8 cellular contexts compared by ENCODE assay signal in genomic region chr18:12376718-12377555, GRCh38. TPM values are rescaled to one million over a fixed set of nuclear protein-coding genes. Genes with fewer than 3 reads are reported as not detected.
DNase-seq lines count a peak whose midpoint lies in the region; ATAC-seq and TF ChIP-seq lines count a peak whose summit lies in the region.

AFG3L2 (minus strand) TSS chr18:12377227; CDS start chr18:12377082, 145 bp downstream.

- POLR2A ChIA-PET in GM10248 (lab: Yijun Ruan, JAX) = interaction anchor here (0.7 to 1.3 kb wide), 7 partner anchors 10 to 70 kb away, joined by 3 to 6 read pairs (median 4); no protein-coding TSS in a partner anchor
- POLR2A ChIA-PET in SK-N-SH (lab: Yijun Ruan, JAX) = interaction anchor here (1.0 to 1.5 kb wide), 4 partner anchors 31 to 572 kb away, joined by 4 to 9 read pairs (median 4); partner anchors contain the start of gene PRELID3A

- H3K4me1 ChIP-seq in SK-N-SH (ENCODE audit: control insufficient read depth in 1 of 2, insufficient read depth in 2 of 2, low read depth in 1 of 2, low read length in 1 of 2) = peaks cover 3 to 16% of the 10 kb centered on the region in 2 experiments; a peak in 2 of 4 replicates

- H3F3A ChIP-seq in SK-N-SH (replicated peaks; ENCODE audit: insufficient read depth) = peaks cover 9% of the 10 kb centered on the region

- TF ChIP-seq EP300 in SK-N-SH (IDR thresholded peaks at IDR 0.05; ENCODE audit: borderline replicate concordance in 1 of 2, low read depth in 1 of 2, low read length in 1 of 2) = no peak; a peak in 1 of 4 replicates

- peak within 1 kb of the TSS; percentile 100 for H2AFZ ChIP-seq in SK-N-SH (ENCODE audit: low read depth)

- peak within 1 kb of the TSS; percentile 90 for H3K9ac ChIP-seq in SK-N-SH

- peak within 1 kb of the TSS; percentile 92 for H3K4me2 ChIP-seq in SK-N-SH

- WGBS in SK-N-SH (ENCODE audit: low lambda C conversion rate) = 1% methylated on average over 23 of the region's 104 CpGs

- peak; percentile 90 for ATAC-seq in HG02610 (IDR thresholded peaks at IDR 0.05; ENCODE audit: unreplicated experiment)

- peak within 1 kb of the TSS; percentile 93 to 95 for H3K27ac ChIP-seq in SK-N-SH (ENCODE audit: low read depth in 2 of 2, low read length in 1 of 2)

- H4K20me1 ChIP-seq in SK-N-SH (ENCODE audit: insufficient read depth) = peaks cover 35% of the 10 kb centered on the region

- H3K27me3 ChIP-seq in SK-N-SH (ENCODE audit: insufficient read depth) = no peaks in the 10 kb centered on the region

- DNase-seq in GM10248 (ENCODE audit: extremely low spot score) (peak; percentile 99), NCI-H1092 (lab: John Stamatoyannopoulos, UW) (peak; percentile 95), SK-N-SH (peak; percentile 98), germinal center (ENCODE audit: low spot score) (peak; percentile 97), nucleus accumbens (lab: John Stamatoyannopoulos, UW) (peak; percentile 92 to 100 (median 100)), superior temporal gyrus (ENCODE audit: extremely low spot score) (peak; percentile 94)
- peak; percentile 100 for DNase-seq in activated naive CD4-positive, alpha-beta T cell treated with anti-CD3 and anti-CD28 coated beads, Interleukin-2, amount 50 U/mL, for 16 hours

- no peak for TF ChIP-seq RAD21 in SK-N-SH (IDR thresholded peaks at IDR 0.05; ENCODE audit: low read length)

- no peaks in the 10 kb centered on the region for H3K9me2 ChIP-seq in SK-N-SH

- TF ChIP-seq CTCF in GM10248 (IDR thresholded peaks at IDR 0.05; ENCODE audit: control extremely low read depth, extremely low read depth, low read depth, missing control alignments) (no peak), SK-N-SH (IDR thresholded peaks at IDR 0.05) (no peak)

- peaks cover 47% of the 10 kb centered on the region for H3K79me2 ChIP-seq in SK-N-SH (ENCODE audit: insufficient read depth)

- H3K36me3 ChIP-seq in SK-N-SH (replicated peaks in 1 of 2; ENCODE audit: control insufficient read depth in 1 of 2, insufficient read depth in 2 of 2, low read length in 1 of 2) = no peaks in the 10 kb centered on the region

- peak within 1 kb of the TSS; percentile 77 to 90 for H3K4me3 ChIP-seq in SK-N-SH (ENCODE audit: low read depth in 2 of 2, low read length in 1 of 2)

- H3K9me3 ChIP-seq in SK-N-SH = no peaks in the 10 kb centered on the region; the same call in 1 of the 2 replicates

- CTCF ChIA-PET in GM10248 (lab: Yijun Ruan, JAX) (interaction anchor here (0.7 to 4.0 kb wide), 10 partner anchors 9 to 342 kb away, joined by 3 to 29 read pairs (median 4); partner anchors contain the start of gene PRELID3A), SK-N-SH (lab: Yijun Ruan, JAX) (interaction anchor here (0.7 to 2.7 kb wide), 8 partner anchors 13 to 367 kb away, joined by 3 to 11 read pairs (median 4); partner anchors contain the start of gene PRELID3A)

TF ChIP-seq in SK-N-SH, 30 proteins besides CTCF, POLR2A, EP300 and RAD21 (continues in another document):
- 0 out of 2 replicates have a peak, but pooled peaks have one; percentile 16 for TF ChIP-seq GABPA (IDR thresholded peaks at IDR 0.05; ENCODE audit: low read depth)
- TF ChIP-seq TCF12 (IDR thresholded peaks at IDR 0.05) = no peak
- TF ChIP-seq, protein P1, sequence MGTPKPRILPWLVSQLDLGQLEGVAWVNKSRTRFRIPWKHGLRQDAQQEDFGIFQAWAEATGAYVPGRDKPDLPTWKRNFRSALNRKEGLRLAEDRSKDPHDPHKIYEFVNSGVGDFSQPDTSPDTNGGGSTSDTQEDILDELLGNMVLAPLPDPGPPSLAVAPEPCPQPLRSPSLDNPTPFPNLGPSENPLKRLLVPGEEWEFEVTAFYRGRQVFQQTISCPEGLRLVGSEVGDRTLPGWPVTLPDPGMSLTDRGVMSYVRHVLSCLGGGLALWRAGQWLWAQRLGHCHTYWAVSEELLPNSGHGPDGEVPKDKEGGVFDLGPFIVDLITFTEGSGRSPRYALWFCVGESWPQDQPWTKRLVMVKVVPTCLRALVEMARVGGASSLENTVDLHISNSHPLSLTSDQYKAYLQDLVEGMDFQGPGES (IDR thresholded peaks at IDR 0.05; ENCODE audit: low read depth, low read length) = no peak
- TF ChIP-seq EZH2phosphoT487 (IDR thresholded peaks at IDR 0.05; ENCODE audit: borderline replicate concordance, low read depth) = no peak
- no peak for TF ChIP-seq FOSL2 (IDR thresholded peaks at IDR 0.05; ENCODE audit: borderline replicate concordance, low read depth)
- 0 out of 2 replicates have a peak, but pooled peaks have one; percentile 31 for TF ChIP-seq ELF1 (IDR thresholded peaks at IDR 0.05)
- peak; percentile 54; the same call in 1 of the 2 replicates for TF ChIP-seq SIN3A (IDR thresholded peaks at IDR 0.05; ENCODE audit: borderline replicate concordance, low read depth, low read length)
- no peak for TF ChIP-seq FOXJ3 (CRISPR knock-in tag; IDR thresholded peaks at IDR 0.05)
- peak; percentile 4 for TF ChIP-seq CHD2 (IDR thresholded peaks at IDR 0.05; ENCODE audit: low read length, partially characterized antibody)
- TF ChIP-seq MAX (IDR thresholded peaks at IDR 0.05; ENCODE audit: low read depth) = peak; percentile 71
- no peak for TF ChIP-seq RFX5 (IDR thresholded peaks at IDR 0.05; ENCODE audit: low read length)
- no peak for TF ChIP-seq TEAD4 (IDR thresholded peaks at IDR 0.05; ENCODE audit: borderline replicate concordance, insufficient read depth)
- peak; percentile 81 for TF ChIP-seq POLR2AphosphoS5 (IDR thresholded peaks at IDR 0.05; ENCODE audit: low read depth, low read length)
- peak; percentile 79 for TF ChIP-seq MXI1 (IDR thresholded peaks at IDR 0.05; ENCODE audit: low read depth, low read length)
- TF ChIP-seq YY1 (IDR thresholded peaks at IDR 0.05; ENCODE audit: low read depth) = no peak
- TF ChIP-seq, protein P2, sequence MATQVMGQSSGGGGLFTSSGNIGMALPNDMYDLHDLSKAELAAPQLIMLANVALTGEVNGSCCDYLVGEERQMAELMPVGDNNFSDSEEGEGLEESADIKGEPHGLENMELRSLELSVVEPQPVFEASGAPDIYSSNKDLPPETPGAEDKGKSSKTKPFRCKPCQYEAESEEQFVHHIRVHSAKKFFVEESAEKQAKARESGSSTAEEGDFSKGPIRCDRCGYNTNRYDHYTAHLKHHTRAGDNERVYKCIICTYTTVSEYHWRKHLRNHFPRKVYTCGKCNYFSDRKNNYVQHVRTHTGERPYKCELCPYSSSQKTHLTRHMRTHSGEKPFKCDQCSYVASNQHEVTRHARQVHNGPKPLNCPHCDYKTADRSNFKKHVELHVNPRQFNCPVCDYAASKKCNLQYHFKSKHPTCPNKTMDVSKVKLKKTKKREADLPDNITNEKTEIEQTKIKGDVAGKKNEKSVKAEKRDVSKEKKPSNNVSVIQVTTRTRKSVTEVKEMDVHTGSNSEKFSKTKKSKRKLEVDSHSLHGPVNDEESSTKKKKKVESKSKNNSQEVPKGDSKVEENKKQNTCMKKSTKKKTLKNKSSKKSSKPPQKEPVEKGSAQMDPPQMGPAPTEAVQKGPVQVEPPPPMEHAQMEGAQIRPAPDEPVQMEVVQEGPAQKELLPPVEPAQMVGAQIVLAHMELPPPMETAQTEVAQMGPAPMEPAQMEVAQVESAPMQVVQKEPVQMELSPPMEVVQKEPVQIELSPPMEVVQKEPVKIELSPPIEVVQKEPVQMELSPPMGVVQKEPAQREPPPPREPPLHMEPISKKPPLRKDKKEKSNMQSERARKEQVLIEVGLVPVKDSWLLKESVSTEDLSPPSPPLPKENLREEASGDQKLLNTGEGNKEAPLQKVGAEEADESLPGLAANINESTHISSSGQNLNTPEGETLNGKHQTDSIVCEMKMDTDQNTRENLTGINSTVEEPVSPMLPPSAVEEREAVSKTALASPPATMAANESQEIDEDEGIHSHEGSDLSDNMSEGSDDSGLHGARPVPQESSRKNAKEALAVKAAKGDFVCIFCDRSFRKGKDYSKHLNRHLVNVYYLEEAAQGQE (IDR thresholded peaks at IDR 0.05; ENCODE audit: low read depth, low read length) = 0 out of 2 replicates have a peak, but pooled peaks have one; percentile 10
- no peak for TF ChIP-seq SMC3 (IDR thresholded peaks at IDR 0.05; ENCODE audit: low read depth, low read length)
- no peak for TF ChIP-seq JUND (IDR thresholded peaks at IDR 0.05)
- TF ChIP-seq RCOR1 (IDR thresholded peaks at IDR 0.05; ENCODE audit: low read length) = no peak
- TF ChIP-seq NFIC (IDR thresholded peaks at IDR 0.05; ENCODE audit: borderline replicate concordance) = no peak
- no peak for TF ChIP-seq FOXM1 (IDR thresholded peaks at IDR 0.05; ENCODE audit: low read depth)
- TF ChIP-seq MEF2A (IDR thresholded peaks at IDR 0.05; ENCODE audit: borderline replicate concordance, low read depth) = no peak
- peak; percentile 75 for TF ChIP-seq NRF1 (IDR thresholded peaks at IDR 0.05; ENCODE audit: low read depth, low read length)
- TF ChIP-seq, protein P3, sequence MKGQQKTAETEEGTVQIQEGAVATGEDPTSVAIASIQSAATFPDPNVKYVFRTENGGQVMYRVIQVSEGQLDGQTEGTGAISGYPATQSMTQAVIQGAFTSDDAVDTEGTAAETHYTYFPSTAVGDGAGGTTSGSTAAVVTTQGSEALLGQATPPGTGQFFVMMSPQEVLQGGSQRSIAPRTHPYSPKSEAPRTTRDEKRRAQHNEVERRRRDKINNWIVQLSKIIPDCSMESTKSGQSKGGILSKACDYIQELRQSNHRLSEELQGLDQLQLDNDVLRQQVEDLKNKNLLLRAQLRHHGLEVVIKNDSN (IDR thresholded peaks at IDR 0.05; ENCODE audit: borderline replicate concordance, low read depth) = peak; percentile 77
- TF ChIP-seq, protein P4, sequence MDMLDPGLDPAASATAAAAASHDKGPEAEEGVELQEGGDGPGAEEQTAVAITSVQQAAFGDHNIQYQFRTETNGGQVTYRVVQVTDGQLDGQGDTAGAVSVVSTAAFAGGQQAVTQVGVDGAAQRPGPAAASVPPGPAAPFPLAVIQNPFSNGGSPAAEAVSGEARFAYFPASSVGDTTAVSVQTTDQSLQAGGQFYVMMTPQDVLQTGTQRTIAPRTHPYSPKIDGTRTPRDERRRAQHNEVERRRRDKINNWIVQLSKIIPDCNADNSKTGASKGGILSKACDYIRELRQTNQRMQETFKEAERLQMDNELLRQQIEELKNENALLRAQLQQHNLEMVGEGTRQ (IDR thresholded peaks at IDR 0.05; ENCODE audit: borderline replicate concordance, low read depth, low read length) = no peak

RNA-seq across cellular contexts. Expression of gene AFG3L2, which starts in this region (rescaled TPM):
- polyA plus RNA-seq in SK-N-SH (2012; rRNA removed) = 26.0 and 32.6 TPM in 2 replicates
- polyA plus RNA-seq in SK-N-SH (2012; cell fraction: cytosol; rRNA removed) = 33.2 and 36.6 TPM in 2 replicates
- 26.2 and 28.5 TPM in 2 replicates for polyA plus RNA-seq in SK-N-SH (2012; cell fraction: nucleus; rRNA removed)

Comparison
In these comparisons a context has a peak if more than half of its experiments do, and no peak if none do; other contexts are left out.
1. Peak in every context shown above with its lines: DNase-seq, ATAC-seq, H3K4me3 ChIP-seq and H3K27ac ChIP-seq.